12 cellular contexts compared by ENCODE assay signal in genomic region chr7:137966636-137967142, GRCh38. TPM values are rescaled to one million over a fixed set of nuclear protein-coding genes. Genes with fewer than 3 reads are reported as not detected.
DNase-seq lines count a peak whose midpoint lies in the region; TF ChIP-seq lines count a peak whose summit lies in the region.
"Had no signal": no experiment of that assay in that cellular context is flagged by ENCODE, and none has a peak within 500 bp of the region (broad histone marks: within the 10 kb centered on the region; RNA-seq: fewer than 3 reads in every experiment).

No MANE protein-coding gene starts in this region.

- H3K27me3 ChIP-seq in ACC112 (ENCODE audit: insufficient read depth, low read length) = no peaks in the 10 kb centered on the region
- H3K27me3 ChIP-seq in SJCRH30 = no peaks in the 10 kb centered on the region

- H3K27ac ChIP-seq in ACC112 (ENCODE audit: low read depth, low read length) (peak overlapping the region; percentile 59), SJCRH30 (no peak overlapping the region)

- H2AFZ ChIP-seq in ACC112 (ENCODE audit: low read length, unreplicated experiment) = no peak overlapping the region

- TF ChIP-seq CTCF in HFFc6 (IDR thresholded peaks at IDR 0.05) = no peak
- no peak for TF ChIP-seq CTCF in progenitor cell of endocrine pancreas (IDR thresholded peaks at IDR 0.05; ENCODE audit: unreplicated experiment)

- DNase-seq in HFFc6 (no peak), progenitor cell of endocrine pancreas (ENCODE audit: low spot score, unreplicated experiment) (no peak), SJCRH30 (no peak), NCI-H524 (lab: John Stamatoyannopoulos, UW) (no peak), NCI-H187 (lab: John Stamatoyannopoulos, UW) (no peak), D341Med (ENCODE audit: low spot score) (no peak)
- DNase-seq: activated CD4-positive, CD25-positive, alpha-beta regulatory T cell; Calu3; stimulated activated naive CD4-positive, alpha-beta T cell had no signal

- H3K4me1 Mint-ChIP-seq in HFFc6 (ENCODE audit: low read depth) (peaks cover 81% of the 10 kb centered on the region), progenitor cell of endocrine pancreas (ENCODE audit: low read depth) (peaks cover 37% of the 10 kb centered on the region)
- H3K4me1 Mint-ChIP-seq in dendritic cell treated with granulocyte-macrophage colony-stimulating factor and Interleukin-4, amounts not matched to agents 40 ng/mL and 50 ng/mL, for 4 days (ENCODE audit: low read depth) = peaks cover 50% of the 10 kb centered on the region

- H3K4me1 ChIP-seq in ACC112 (ENCODE audit: control insufficient read depth, insufficient read depth, low read length, unreplicated experiment) (peaks cover 45% of the 10 kb centered on the region), SJCRH30 (no peaks in the 10 kb centered on the region; the same call in 1 of the 2 replicates)

- H3K9me3 ChIP-seq in SJCRH30 (replicated peaks) = no peaks in the 10 kb centered on the region; the same call in 1 of the 2 replicates
- H3K9me3 ChIP-seq: prostate gland had no signal

- H3K4me3 Mint-ChIP-seq in HFFc6 = peak overlapping the region; percentile 51; the same call in 1 of the 2 replicates
- no peak overlapping the region for H3K4me3 Mint-ChIP-seq in dendritic cell treated with granulocyte-macrophage colony-stimulating factor and Interleukin-4, amounts not matched to agents 40 ng/mL and 50 ng/mL, for 4 days
- no peak overlapping the region for H3K4me3 Mint-ChIP-seq in progenitor cell of endocrine pancreas (ENCODE audit: low read depth)

- no peak overlapping the region for H3K4me3 ChIP-seq in ACC112 (ENCODE audit: low read depth, low read length)
- no peak overlapping the region for H3K4me3 ChIP-seq in SJCRH30
- H3K4me3 ChIP-seq: prostate gland had no signal

- intact Hi-C loops in dendritic cell treated with granulocyte-macrophage colony-stimulating factor and Interleukin-4, amounts not matched to agents 40 ng/mL and 50 ng/mL, for 4 days (cut with micrococcal nuclease) = no loop called here

- H3K36me3 ChIP-seq in ACC112 (ENCODE audit: insufficient read depth, low read length) = no peaks in the 10 kb centered on the region; the same call in 1 of the 2 replicates
- peaks cover 3% of the 10 kb centered on the region; the same call in 1 of the 2 replicates for H3K36me3 ChIP-seq in SJCRH30
- H3K36me3 ChIP-seq: prostate gland had no signal

- H3K27me3 Mint-ChIP-seq in HFFc6 (ENCODE audit: insufficient read depth) (no peaks in the 10 kb centered on the region; the same call in none of the 2 replicates), progenitor cell of endocrine pancreas (no peaks in the 10 kb centered on the region)
- H3K27me3 Mint-ChIP-seq in dendritic cell treated with granulocyte-macrophage colony-stimulating factor and Interleukin-4, amounts not matched to agents 40 ng/mL and 50 ng/mL, for 4 days = no peaks in the 10 kb centered on the region

- peaks cover 85% of the 10 kb centered on the region for H3K79me2 ChIP-seq in ACC112 (ENCODE audit: control insufficient read depth, insufficient read depth, low read length, unreplicated experiment)

- H3K9me3 Mint-ChIP-seq in HFFc6 (no peaks in the 10 kb centered on the region), progenitor cell of endocrine pancreas (ENCODE audit: low read depth) (peaks cover 9% of the 10 kb centered on the region)
- no peaks in the 10 kb centered on the region for H3K9me3 Mint-ChIP-seq in dendritic cell treated with granulocyte-macrophage colony-stimulating factor and Interleukin-4, amounts not matched to agents 40 ng/mL and 50 ng/mL, for 4 days

- H3K27ac Mint-ChIP-seq in HFFc6 (peak overlapping the region; percentile 86), progenitor cell of endocrine pancreas (peak overlapping the region; percentile 92)
- peak overlapping the region; percentile 29 for H3K27ac Mint-ChIP-seq in dendritic cell treated with granulocyte-macrophage colony-stimulating factor and Interleukin-4, amounts not matched to agents 40 ng/mL and 50 ng/mL, for 4 days

- H3K36me3 Mint-ChIP-seq in HFFc6 (ENCODE audit: low read depth) = peaks cover 35% of the 10 kb centered on the region
- peaks cover 6% of the 10 kb centered on the region for H3K36me3 Mint-ChIP-seq in dendritic cell treated with granulocyte-macrophage colony-stimulating factor and Interleukin-4, amounts not matched to agents 40 ng/mL and 50 ng/mL, for 4 days (ENCODE audit: low read depth)
- H3K36me3 Mint-ChIP-seq in progenitor cell of endocrine pancreas (ENCODE audit: insufficient read depth) = peaks cover 9% of the 10 kb centered on the region

RNA-seq across cellular contexts. Expression of gene CREB3L2, which starts 35.2 kb away (rescaled TPM):
- total RNA-seq in HFFc6 (2021; fragmentation: NEBNext Ultra II Directional; extraction: Animal tissue kit (Norgen Biotek cat#: 25700)) = 100 to 1,000 TPM; 112 to 139 (median 123) TPM
- total RNA-seq in progenitor cell of endocrine pancreas = 65.9 and 66.9 TPM in 2 replicates
- 18.4 and 18.7 TPM in 2 replicates for total RNA-seq in SJCRH30 (2014; rRNA removed; shearing (Covaris generic))

Comparison
In these comparisons a context has a peak if more than half of its experiments do, and no peak if none do; other contexts are left out.
1. H3K27ac Mint-ChIP-seq: peak in every context shown above with its lines; median percentile 92 in progenitor cell of endocrine pancreas; 86 in HFFc6; 29 in dendritic cell treated with granulocyte-macrophage colony-stimulating factor and Interleukin-4, amounts not matched to agents 40 ng/mL and 50 ng/mL, for 4 days.